In genomic region chr15:47934342-47934741, GRCh38 we compare ENCODE assay signal across 25 cellular contexts.
"Had no signal": no experiment of that assay in that cellular context is flagged by ENCODE, and none has a peak within 500 bp of the region (broad histone marks: within the 10 kb centered on the region; RNA-seq: fewer than 3 reads in every experiment).

No MANE protein-coding gene starts in this region.

- H3K27ac Mint-ChIP-seq: dendritic cell treated with granulocyte-macrophage colony-stimulating factor and Interleukin-4, amounts not matched to agents 40 ng/mL and 50 ng/mL, for 4 days; effector memory CD8-positive, alpha-beta T cell; endodermal cell had no signal

- H3K27ac ChIP-seq: colonic mucosa, coronary artery, dorsolateral prefrontal cortex, epithelial cell of prostate, esophagus muscularis mucosa, esophagus squamous epithelium, foreskin keratinocyte, gastrocnemius medialis, gastroesophageal sphincter, heart left ventricle, heart right ventricle had no signal

- H3K9me3 Mint-ChIP-seq: dendritic cell treated with granulocyte-macrophage colony-stimulating factor and Interleukin-4, amounts not matched to agents 40 ng/mL and 50 ng/mL, for 4 days; endodermal cell had no signal

- H3K27me3 Mint-ChIP-seq: dendritic cell treated with granulocyte-macrophage colony-stimulating factor and Interleukin-4, amounts not matched to agents 40 ng/mL and 50 ng/mL, for 4 days; effector memory CD8-positive, alpha-beta T cell had no signal

- DNase-seq: colonic mucosa; cortex of kidney; dermis blood vessel endothelial cell; dorsolateral prefrontal cortex; effector CD4-positive, alpha-beta T cell; effector CD8-positive, alpha-beta T cell; effector memory CD4-positive, alpha-beta T cell; effector memory CD8-positive, alpha-beta T cell; endodermal cell; erythroblast; esophagus squamous epithelium; foreskin fibroblast; foreskin keratinocyte; foreskin melanocyte; gastrocnemius medialis; glutamatergic neuron; head of caudate nucleus; heart left ventricle; heart right ventricle had no signal

- H3K27me3 ChIP-seq: colonic mucosa, dorsolateral prefrontal cortex, esophagus muscularis mucosa, foreskin keratinocyte, gastrocnemius medialis, gastroesophageal sphincter, heart left ventricle, heart right ventricle had no signal

- H3K9me3 ChIP-seq: colonic mucosa, esophagus muscularis mucosa, esophagus squamous epithelium, gastrocnemius medialis, gastroesophageal sphincter, heart left ventricle, heart right ventricle had no signal

- H3K4me3 Mint-ChIP-seq: dendritic cell treated with granulocyte-macrophage colony-stimulating factor and Interleukin-4, amounts not matched to agents 40 ng/mL and 50 ng/mL, for 4 days; effector memory CD8-positive, alpha-beta T cell; endodermal cell had no signal

- H3K4me3 ChIP-seq: colonic mucosa, coronary artery, dorsolateral prefrontal cortex, esophagus muscularis mucosa, esophagus squamous epithelium, gastrocnemius medialis, gastroesophageal sphincter, heart left ventricle, heart right ventricle had no signal

- H3K36me3 ChIP-seq: colonic mucosa, esophagus muscularis mucosa, esophagus squamous epithelium, gastrocnemius medialis, gastroesophageal sphincter, heart left ventricle, heart right ventricle had no signal

- ATAC-seq: effector memory CD8-positive, alpha-beta T cell; esophagus mucosa; foreskin keratinocyte; gastrocnemius medialis; gastroesophageal sphincter; heart left ventricle; heart right ventricle had no signal

- H3K4me1 ChIP-seq: colonic mucosa, esophagus muscularis mucosa, esophagus squamous epithelium, foreskin keratinocyte, gastrocnemius medialis, gastroesophageal sphincter, heart left ventricle, heart right ventricle had no signal
